Comparison of ENCODE assay signal across 32 cellular contexts in genomic region chr12:53840316-53840715, GRCh38.
"Had no signal": no experiment of that assay in that cellular context is flagged by ENCODE, and none has a peak within 500 bp of the region (broad histone marks: within the 10 kb centered on the region; RNA-seq: fewer than 3 reads in every experiment).

No MANE protein-coding gene starts in this region.

- DNase-seq: Karpas-422, MM.1S, MV-4-11, NCI-H1092, NCI-H1105, NCI-H1417 treated with DMSO at 0.1 percent for 48 hours, NCI-H1436 treated with DMSO at 0.1 percent for 48 hours, NCI-H1694 treated with DMSO at 0.1 percent for 48 hours, NCI-H1930, NCI-H2029 treated with DMSO at 0.1 percent for 48 hours, NCI-H2081 treated with DMSO at 0.1 percent for 48 hours, NCI-H2107, NCI-H2171, NCI-H226, NCI-H446 treated with DMSO at 0.1 percent for 48 hours, NCI-H510A, NCI-H524, NCI-H526, NCI-H69, OCI-M1, PC-3, SHP77, SIG-M5, SJCRH30, T-cell, T-helper 17 cell had no signal

- FAIRE-seq: RCC 7860 had no signal

- H3K4me2 ChIP-seq: KMS-11 had no signal

- H3K9me3 ChIP-seq: SJCRH30 had no signal

- H3K27ac ChIP-seq: KMS-11, RWPE1, SJCRH30, SK-N-MC had no signal

- H3K36me3 ChIP-seq: SJCRH30 had no signal

- H3K9ac ChIP-seq: KMS-11 had no signal

- H3K4me3 ChIP-seq: SJCRH30, SK-N-MC had no signal

- H3K27me3 ChIP-seq: SJCRH30 had no signal

- ATAC-seq: PC-3, Right ventricle myocardium inferior, SK-N-SH treated with all-trans-retinoic acid at 6 μM for 48 hours, T-cell, T-helper 17 cell had no signal
